16 cellular contexts compared by ENCODE assay signal in genomic region chr14:74983343-74983742, GRCh38.
"Had no signal": no experiment of that assay in that cellular context is flagged by ENCODE, and none has a peak within 500 bp of the region (broad histone marks: within the 10 kb centered on the region; RNA-seq: fewer than 3 reads in every experiment).

No MANE protein-coding gene starts in this region.

- H3K4me3 ChIP-seq: cardiac muscle cell, colonic mucosa, psoas muscle had no signal

- H3K27me3 ChIP-seq: cardiac muscle cell, colonic mucosa had no signal

- H3K9me3 ChIP-seq: colonic mucosa, psoas muscle had no signal

- H3K36me3 ChIP-seq: cardiac muscle cell, colonic mucosa had no signal

- H3K27ac ChIP-seq: cardiac muscle cell, colonic mucosa, psoas muscle had no signal

- H3K4me1 ChIP-seq: colonic mucosa had no signal

- ATAC-seq: activated CD8-positive, alpha-beta memory T cell treated with anti-CD3 and anti-CD28 coated beads, Interleukin-2, amount 10 ng/mL, durations not matched to agents 7 days and 5 days; activated T-cell treated with anti-CD3 and anti-CD28 coated beads, Interleukin-2, amount 50 U/mL, for 72 hours; natural killer cell; psoas muscle; sciatic nerve had no signal

- DNase-seq: activated CD4-positive, alpha-beta T cell treated with anti-CD3 and anti-CD28 coated beads for 1 hour; activated CD4-positive, alpha-beta T cell treated with anti-CD3 and anti-CD28 coated beads, Interleukin-2, amount 50 U/mL, for 48 hours; activated CD8-positive, alpha-beta memory T cell treated with anti-CD3 and anti-CD28 coated beads, Interleukin-2, amount 10 ng/mL, durations not matched to agents 7 days and 5 days; activated naive CD8-positive, alpha-beta T cell treated with anti-CD3 and anti-CD28 coated beads, Interleukin-2, amount 10 ng/mL, durations not matched to agents 7 days and 5 days; activated T-cell treated with anti-CD3 and anti-CD28 coated beads, Interleukin-2, amount 50 U/mL, for 72 hours; anterior cingulate cortex; colonic mucosa; effector CD8-positive, alpha-beta T cell; erythroblast; natural killer cell; psoas muscle; stimulated activated CD4-positive, alpha-beta T cell treated with anti-CD3 and anti-CD28 coated beads, Interleukin-2, amount 100 ng/mL, for 24 hours; stimulated activated naive CD4-positive, alpha-beta T cell; T-helper 9 cell had no signal
